Comparison of ENCODE assay signal across 19 cellular contexts in the genomic region with DNA sequence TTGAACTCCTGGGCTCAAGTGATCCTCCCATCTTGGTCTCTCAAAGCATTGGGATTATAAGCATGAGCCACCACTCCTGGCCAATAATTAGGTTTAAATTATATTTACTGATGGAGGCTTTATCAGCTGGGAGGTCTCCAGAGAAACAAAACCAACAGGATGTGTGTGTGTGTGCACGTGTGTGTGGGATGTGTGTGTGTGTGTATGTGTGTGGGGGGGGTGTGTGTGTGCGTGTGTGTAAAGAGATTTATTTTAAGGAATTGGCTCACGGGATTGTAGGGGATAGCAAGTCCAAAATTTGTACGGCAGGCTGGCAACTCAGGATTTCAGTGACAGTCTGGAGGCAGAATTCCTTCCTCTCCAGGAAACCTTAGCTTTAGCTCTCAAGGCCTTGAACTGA. TPM values are rescaled to one million over a fixed set of nuclear protein-coding genes. Genes with fewer than 3 reads are reported as not detected.
DNase-seq lines count a peak whose midpoint lies in the region; ATAC-seq and TF ChIP-seq lines count a peak whose summit lies in the region.
"Had no signal": no experiment of that assay in that cellular context is flagged by ENCODE, and none has a peak within 500 bp of the region (broad histone marks: within the 10 kb centered on the region; RNA-seq: fewer than 3 reads in every experiment).

No MANE protein-coding gene starts in this region.

- H3K4me3 ChIP-seq in upper lobe of left lung = no peak overlapping the region
- H3K4me3 ChIP-seq: GM23338, MG63, SJCRH30 had no signal

- ATAC-seq in activated naive CD8-positive, alpha-beta T cell treated with anti-CD3 and anti-CD28 coated beads, Interleukin-2, amount 10 ng/mL, durations not matched to agents 7 days and 5 days (ENCODE audit: low read depth) = no peak
- ATAC-seq in activated T-helper 17 cell treated with anti-CD3 and anti-CD28 coated beads, Interleukin-2, amount 50 U/mL, for 72 hours (replicated peaks) = no peak
- no peak for ATAC-seq in upper lobe of left lung (ENCODE audit: low FRiP score in 2 of 2)
- ATAC-seq: GM23338, HepG2 had no signal

- peaks cover 47% of the 10 kb centered on the region for H3K36me3 Mint-ChIP-seq in activated naive CD8-positive, alpha-beta T cell treated with anti-CD3 and anti-CD28 coated beads, Interleukin-2, amount 10 ng/mL, durations not matched to agents 7 days and 5 days
- H3K36me3 Mint-ChIP-seq in activated naive CD8-positive, alpha-beta T cell treated with anti-CD3 and anti-CD28 coated beads for 36 hours = peaks cover 15% of the 10 kb centered on the region
- H3K36me3 Mint-ChIP-seq in activated T-helper 17 cell treated with anti-CD3 and anti-CD28 coated beads, Interleukin-2, amount 50 U/mL, for 72 hours (ENCODE audit: low read depth) = peaks cover 24% of the 10 kb centered on the region
- no peaks in the 10 kb centered on the region for H3K36me3 Mint-ChIP-seq in nephron progenitor cell (ENCODE audit: low read depth)

- H3K27ac Mint-ChIP-seq in activated naive CD8-positive, alpha-beta T cell treated with anti-CD3 and anti-CD28 coated beads, Interleukin-2, amount 10 ng/mL, durations not matched to agents 7 days and 5 days = peak overlapping the region; percentile 71
- H3K27ac Mint-ChIP-seq in activated naive CD8-positive, alpha-beta T cell treated with anti-CD3 and anti-CD28 coated beads for 36 hours = no peak overlapping the region
- H3K27ac Mint-ChIP-seq in activated T-helper 17 cell treated with anti-CD3 and anti-CD28 coated beads, Interleukin-2, amount 50 U/mL, for 72 hours = peak overlapping the region; percentile 36
- H3K27ac Mint-ChIP-seq in nephron progenitor cell = no peak overlapping the region
- H3K27ac Mint-ChIP-seq: GM23338 had no signal

- no peaks in the 10 kb centered on the region for H3K36me3 ChIP-seq in upper lobe of left lung
- H3K36me3 ChIP-seq: MG63, SJCRH30 had no signal

- H3K9me3 Mint-ChIP-seq in activated naive CD8-positive, alpha-beta T cell treated with anti-CD3 and anti-CD28 coated beads, Interleukin-2, amount 10 ng/mL, durations not matched to agents 7 days and 5 days = no peaks in the 10 kb centered on the region
- H3K9me3 Mint-ChIP-seq in activated naive CD8-positive, alpha-beta T cell treated with anti-CD3 and anti-CD28 coated beads for 36 hours = no peaks in the 10 kb centered on the region
- H3K9me3 Mint-ChIP-seq in activated T-helper 17 cell treated with anti-CD3 and anti-CD28 coated beads, Interleukin-2, amount 50 U/mL, for 72 hours = no peaks in the 10 kb centered on the region
- no peaks in the 10 kb centered on the region for H3K9me3 Mint-ChIP-seq in nephron progenitor cell

- H3K4me1 Mint-ChIP-seq in activated naive CD8-positive, alpha-beta T cell treated with anti-CD3 and anti-CD28 coated beads, Interleukin-2, amount 10 ng/mL, durations not matched to agents 7 days and 5 days = peaks cover 60% of the 10 kb centered on the region
- peaks cover 35% of the 10 kb centered on the region for H3K4me1 Mint-ChIP-seq in activated naive CD8-positive, alpha-beta T cell treated with anti-CD3 and anti-CD28 coated beads for 36 hours
- H3K4me1 Mint-ChIP-seq in activated T-helper 17 cell treated with anti-CD3 and anti-CD28 coated beads, Interleukin-2, amount 50 U/mL, for 72 hours = peaks cover 23% of the 10 kb centered on the region
- H3K4me1 Mint-ChIP-seq in nephron progenitor cell = peaks cover 25% of the 10 kb centered on the region

- TF ChIP-seq CTCF in upper lobe of left lung (IDR thresholded peaks at IDR 0.05) (no peak), nephron progenitor cell (IDR thresholded peaks at IDR 0.05) (no peak)

- no peaks in the 10 kb centered on the region for H3K27me3 Mint-ChIP-seq in activated naive CD8-positive, alpha-beta T cell treated with anti-CD3 and anti-CD28 coated beads, Interleukin-2, amount 10 ng/mL, durations not matched to agents 7 days and 5 days
- peaks cover 19% of the 10 kb centered on the region for H3K27me3 Mint-ChIP-seq in activated naive CD8-positive, alpha-beta T cell treated with anti-CD3 and anti-CD28 coated beads for 36 hours
- peaks cover 4% of the 10 kb centered on the region for H3K27me3 Mint-ChIP-seq in activated T-helper 17 cell treated with anti-CD3 and anti-CD28 coated beads, Interleukin-2, amount 50 U/mL, for 72 hours
- H3K27me3 Mint-ChIP-seq in nephron progenitor cell (ENCODE audit: low read depth, poor library complexity) = peaks cover 69% of the 10 kb centered on the region

- peaks cover 0 to 17% (median 15%) of the 10 kb centered on the region in 4 donors for H3K27me3 ChIP-seq in upper lobe of left lung

- H3K27ac ChIP-seq in upper lobe of left lung = peak overlapping the region; percentile 59 to 85 (median 70)
- H3K27ac ChIP-seq: KMS-11, SJCRH30 had no signal

- no peaks in the 10 kb centered on the region for H3K9me3 ChIP-seq in upper lobe of left lung
- H3K9me3 ChIP-seq: MG63, SJCRH30 had no signal

- 16 to 38% methylated on average over 4 of the region's 4 CpGs for whole genome bisulfite sequencing in upper lobe of left lung, 2 donors

- POLR2A ChIA-PET in activated naive CD8-positive, alpha-beta T cell treated with anti-CD3 and anti-CD28 coated beads, Interleukin-2, amount 10 ng/mL, durations not matched to agents 7 days and 5 days (lab: Charles Lee) = interaction anchor here (0.9 to 8.8 kb wide), 11 partner anchors 7 to 78 kb away, joined by 3 to 131 read pairs (median 5); a partner anchor contains a TSS

- no peak for DNase-seq in activated naive CD8-positive, alpha-beta T cell treated with anti-CD3 and anti-CD28 coated beads, Interleukin-2, amount 10 ng/mL, durations not matched to agents 7 days and 5 days
- no peak for DNase-seq in activated naive CD8-positive, alpha-beta T cell treated with anti-CD3 and anti-CD28 coated beads for 36 hours
- peak; percentile 64 for DNase-seq in NCI-H146 (lab: John Stamatoyannopoulos, UW)
- no peak for DNase-seq in upper lobe of left lung
- no peak for DNase-seq in nephron progenitor cell
- no peak for DNase-seq in anterior cingulate cortex (lab: John Stamatoyannopoulos, UW)
- DNase-seq: DMS 273 treated with DMSO at 0.1 percent for 48 hours, MG63, NCI-H1105 treated with DMSO at 0.1 percent for 48 hours, NCI-H1930, NCI-H2171, OCI-M1, RPMI8226, SJCRH30 had no signal

- H3K4me1 ChIP-seq in upper lobe of left lung = peaks cover 12 to 36% (median 20%) of the 10 kb centered on the region in 4 donors
- H3K4me1 ChIP-seq: SJCRH30 had no signal

- no peak for TF ChIP-seq POLR2A in upper lobe of left lung (IDR thresholded peaks at IDR 0.05)

- no peak for TF ChIP-seq EP300 in upper lobe of left lung (IDR thresholded peaks at IDR 0.05)

- H3K4me3 Mint-ChIP-seq in activated naive CD8-positive, alpha-beta T cell treated with anti-CD3 and anti-CD28 coated beads, Interleukin-2, amount 10 ng/mL, durations not matched to agents 7 days and 5 days = peak overlapping the region; percentile 66
- H3K4me3 Mint-ChIP-seq in activated naive CD8-positive, alpha-beta T cell treated with anti-CD3 and anti-CD28 coated beads for 36 hours = no peak overlapping the region
- H3K4me3 Mint-ChIP-seq in activated T-helper 17 cell treated with anti-CD3 and anti-CD28 coated beads, Interleukin-2, amount 50 U/mL, for 72 hours = no peak overlapping the region
- no peak overlapping the region for H3K4me3 Mint-ChIP-seq in nephron progenitor cell
- H3K4me3 Mint-ChIP-seq: GM23338 had no signal

RNA-seq across cellular contexts. Expression of a gene that starts 4.6 kb away (rescaled TPM):
- total RNA-seq in activated naive CD8-positive, alpha-beta T cell treated with anti-CD3 and anti-CD28 coated beads, Interleukin-2, amount 10 ng/mL, durations not matched to agents 7 days and 5 days = 10 to 100 TPM; 49.3 to 60.4 TPM
- 1 to 10 TPM in 1 of 2 experiments, under 1 TPM in 1; 0.99 to 1.6 TPM for total RNA-seq in activated naive CD8-positive, alpha-beta T cell treated with anti-CD3 and anti-CD28 coated beads for 36 hours
- 1 to 10 TPM; 5.9 to 7.1 TPM for total RNA-seq in activated T-helper 17 cell treated with anti-CD3 and anti-CD28 coated beads, Interleukin-2, amount 50 U/mL, for 72 hours
- total RNA-seq in upper lobe of left lung = 10 to 100 TPM; 10.0 to 41.4 (median 20.5) TPM

RNA-seq across cellular contexts. Expression of a gene that starts 14.3 kb away (rescaled TPM):
- 1 to 10 TPM; 1.6 TPM for total RNA-seq in activated naive CD8-positive, alpha-beta T cell treated with anti-CD3 and anti-CD28 coated beads, Interleukin-2, amount 10 ng/mL, durations not matched to agents 7 days and 5 days
- total RNA-seq in activated naive CD8-positive, alpha-beta T cell treated with anti-CD3 and anti-CD28 coated beads for 36 hours = under 1 TPM; 0.31 to 0.56 TPM
- 10 to 100 TPM in 1 of 2 donors, 1 to 10 TPM in 1; 1.1 to 12.1 TPM for total RNA-seq in activated T-helper 17 cell treated with anti-CD3 and anti-CD28 coated beads, Interleukin-2, amount 50 U/mL, for 72 hours
- total RNA-seq in upper lobe of left lung = 10 to 100 TPM; 18.5 to 98.5 (median 35.0) TPM
- total RNA-seq: HepG2, NCI-H460, SJCRH30 had no signal

RNA-seq across cellular contexts. Expression of a gene that starts 14.4 kb away (rescaled TPM):
- total RNA-seq in activated naive CD8-positive, alpha-beta T cell treated with anti-CD3 and anti-CD28 coated beads, Interleukin-2, amount 10 ng/mL, durations not matched to agents 7 days and 5 days = 1,000 to 10,000 TPM; 2,319 to 2,425 TPM
- total RNA-seq in activated naive CD8-positive, alpha-beta T cell treated with anti-CD3 and anti-CD28 coated beads for 36 hours = 1,000 to 10,000 TPM; 1,056 to 1,060 TPM
- 1,000 to 10,000 TPM; 3,603 to 3,666 TPM for total RNA-seq in activated T-helper 17 cell treated with anti-CD3 and anti-CD28 coated beads, Interleukin-2, amount 50 U/mL, for 72 hours
- total RNA-seq in upper lobe of left lung = 100 to 1,000 TPM in 3 of 6 donors, 10 to 100 TPM in 3; 31.4 to 220 (median 116) TPM

RNA-seq across cellular contexts. Expression of a gene that starts 27.2 kb away (rescaled TPM):
- total RNA-seq in activated naive CD8-positive, alpha-beta T cell treated with anti-CD3 and anti-CD28 coated beads, Interleukin-2, amount 10 ng/mL, durations not matched to agents 7 days and 5 days = 10 to 100 TPM; 36.3 to 36.9 TPM
- total RNA-seq in activated naive CD8-positive, alpha-beta T cell treated with anti-CD3 and anti-CD28 coated beads for 36 hours = 10 to 100 TPM; 48.7 to 53.1 TPM
- total RNA-seq in activated T-helper 17 cell treated with anti-CD3 and anti-CD28 coated beads, Interleukin-2, amount 50 U/mL, for 72 hours = 10 to 100 TPM; 49.8 to 68.1 TPM
- total RNA-seq in upper lobe of left lung = 10 to 100 TPM; 18.5 to 40.8 (median 33.1) TPM

RNA-seq across cellular contexts. Expression of a gene that starts 27.3 kb away (rescaled TPM):
- total RNA-seq in activated naive CD8-positive, alpha-beta T cell treated with anti-CD3 and anti-CD28 coated beads, Interleukin-2, amount 10 ng/mL, durations not matched to agents 7 days and 5 days = 10 to 100 TPM; 38.1 to 42.6 TPM
- total RNA-seq in activated naive CD8-positive, alpha-beta T cell treated with anti-CD3 and anti-CD28 coated beads for 36 hours = 10 to 100 TPM; 23.4 to 23.7 TPM
- 10 to 100 TPM; 28.2 to 46.0 TPM for total RNA-seq in activated T-helper 17 cell treated with anti-CD3 and anti-CD28 coated beads, Interleukin-2, amount 50 U/mL, for 72 hours
- 10 to 100 TPM; 28.3 to 85.1 (median 42.2) TPM for total RNA-seq in upper lobe of left lung

Comparison
In these comparisons a context has a peak if more than half of its experiments do, and no peak if none do; other contexts are left out.
1. H3K27ac Mint-ChIP-seq: peak in activated naive CD8-positive, alpha-beta T cell treated with anti-CD3 and anti-CD28 coated beads, Interleukin-2, amount 10 ng/mL, durations not matched to agents 7 days and 5 days (single experiment) and activated T-helper 17 cell treated with anti-CD3 and anti-CD28 coated beads, Interleukin-2, amount 50 U/mL, for 72 hours (single experiment); none in activated naive CD8-positive, alpha-beta T cell treated with anti-CD3 and anti-CD28 coated beads for 36 hours (single experiment) and nephron progenitor cell (single experiment).
2. RNA of a gene that starts 14.4 kb away (total RNA-seq): 3,603 to 3,666 TPM in activated T-helper 17 cell treated with anti-CD3 and anti-CD28 coated beads, Interleukin-2, amount 50 U/mL, for 72 hours, 2,319 to 2,425 TPM in activated naive CD8-positive, alpha-beta T cell treated with anti-CD3 and anti-CD28 coated beads, Interleukin-2, amount 10 ng/mL, durations not matched to agents 7 days and 5 days and 1,056 to 1,060 TPM in activated naive CD8-positive, alpha-beta T cell treated with anti-CD3 and anti-CD28 coated beads for 36 hours; 31.4 to 220 TPM in upper lobe of left lung; every median in the first group is over 4 times any median in the second.